ENCODE assay signal across 9 cellular contexts in the genomic region with DNA sequence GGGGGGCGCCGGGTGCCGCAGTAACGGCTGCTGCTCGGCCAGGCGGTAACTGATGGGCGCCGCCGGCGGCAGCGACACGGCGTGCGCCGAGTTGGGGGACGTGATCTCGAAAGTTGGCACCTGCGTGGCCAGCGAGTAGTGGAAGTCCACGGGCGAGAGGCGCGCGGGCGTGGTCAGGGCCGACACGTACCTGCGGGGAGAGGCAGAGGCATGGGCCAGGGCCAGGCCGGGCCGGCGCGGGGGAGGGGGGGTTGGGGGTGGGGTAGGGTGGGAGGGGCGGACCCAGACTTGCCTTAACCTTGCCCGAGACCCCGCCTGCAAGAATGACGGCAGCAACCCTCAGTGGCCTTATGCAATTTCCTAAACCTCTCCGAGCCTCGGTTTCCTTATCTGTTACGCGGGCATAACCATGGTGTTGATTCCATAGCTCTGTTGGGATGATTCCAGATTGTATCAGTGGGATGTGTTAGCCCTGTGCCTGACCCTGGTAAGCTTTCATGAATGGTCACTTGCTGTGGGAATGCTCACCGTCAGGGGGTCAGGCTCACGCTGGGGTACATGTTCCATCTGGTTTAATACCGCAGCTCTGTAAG. TPM values are rescaled to one million over a fixed set of nuclear protein-coding genes. Genes with fewer than 3 reads are reported as not detected.
DNase-seq lines count a peak whose midpoint lies in the region; ATAC-seq and TF ChIP-seq lines count a peak whose summit lies in the region.
"Had no signal": no experiment of that assay in that cellular context is flagged by ENCODE, and none has a peak within 500 bp of the region (broad histone marks: within the 10 kb centered on the region; RNA-seq: fewer than 3 reads in every experiment).

No MANE protein-coding gene starts in this region.

- POLR2A ChIA-PET in MCF 10A (lab: Yijun Ruan, JAX) = interaction anchor here (1.4 kb wide), 1 partner anchor 65 kb away, joined by 3 read pairs; no protein-coding TSS in a partner anchor

- H3K27ac ChIP-seq in mesodermal cell (ENCODE audit: low read depth, low read length, severe bottlenecking) (no peak overlapping the region), suprapubic skin (peak overlapping the region; percentile 72)

- H3K4me3 Mint-ChIP-seq in MCF 10A (ENCODE audit: unreplicated experiment) = peak overlapping the region; percentile 24

- DNase-seq in NT2/D1 (ENCODE audit: low read depth, low spot score) (no peak), MCF 10A (ENCODE audit: unreplicated experiment) (no peak), suprapubic skin (ENCODE audit: low spot score in 2 of 2) (peak in 1 of 2 donors; percentile 75), lower leg skin (ENCODE audit: low spot score in 2 of 2) (no peak), superior temporal gyrus (ENCODE audit: extremely low spot score) (no peak)

- H3K36me3 ChIP-seq in NT2/D1 (ENCODE audit: insufficient read depth, insufficient read length, low read length) = no peaks in the 10 kb centered on the region
- H3K36me3 ChIP-seq in mesodermal cell (ENCODE audit: control insufficient read depth, insufficient read depth, low read length) = no peaks in the 10 kb centered on the region
- peaks cover 13% of the 10 kb centered on the region for H3K36me3 ChIP-seq in suprapubic skin

- H3K4me1 Mint-ChIP-seq in MCF 10A (ENCODE audit: insufficient read depth, unreplicated experiment) = peaks cover 6% of the 10 kb centered on the region

- H3K4me3 ChIP-seq in NT2/D1 (ENCODE audit: insufficient read length, low read depth) (peak overlapping the region; percentile 46), mesodermal cell (ENCODE audit: extremely low read depth, insufficient read depth, low read length, poor library complexity, severe bottlenecking) (peak overlapping the region; percentile 49), suprapubic skin (peak overlapping the region; percentile 59), lower leg skin (ENCODE audit: low read depth, poor library complexity, severe bottlenecking) (no peak overlapping the region)

- no peak overlapping the region for H3K27ac Mint-ChIP-seq in MCF 10A (ENCODE audit: low read depth, unreplicated experiment)

- no peak for TF ChIP-seq EP300 in suprapubic skin (IDR thresholded peaks at IDR 0.05)

- 24 to 26% methylated on average over 23 to 26 of the region's 43 CpGs for WGBS in mesodermal cell (ENCODE audit: insufficient coverage in 2 of 2), 2 experiments
- WGBS in suprapubic skin = 69% methylated on average over 24 of the region's 43 CpGs
- 52 to 59% methylated on average over 10 to 15 of the region's 43 CpGs for WGBS in lower leg skin, 2 donors

- H3K9me3 Mint-ChIP-seq in MCF 10A (ENCODE audit: unreplicated experiment) = no peaks in the 10 kb centered on the region

- no peaks in the 10 kb centered on the region for H3K9me3 ChIP-seq in NT2/D1 (ENCODE audit: insufficient read depth, low read length)
- no peaks in the 10 kb centered on the region for H3K9me3 ChIP-seq in mesodermal cell (ENCODE audit: control insufficient read depth, low read length)
- no peaks in the 10 kb centered on the region for H3K9me3 ChIP-seq in suprapubic skin

- H3K27me3 ChIP-seq in NT2/D1 (ENCODE audit: insufficient read depth, insufficient read length) (peaks cover 38% of the 10 kb centered on the region), suprapubic skin (no peaks in the 10 kb centered on the region)

- CTCF ChIA-PET in MCF 10A (lab: Yijun Ruan, JAX) = interaction anchor here (0.6 to 5.5 kb wide), 8 partner anchors 14 to 121 kb away, joined by 3 to 54 read pairs (median 4); no protein-coding TSS in a partner anchor

- ATAC-seq in GM18909 (IDR thresholded peaks at IDR 0.05; ENCODE audit: poor library complexity, unreplicated experiment) = peak; percentile 2
- ATAC-seq in GM21360 (IDR thresholded peaks at IDR 0.05; ENCODE audit: unreplicated experiment) = no peak

- H3K4me1 ChIP-seq in NT2/D1 (ENCODE audit: insufficient read depth, insufficient read length) = no peaks in the 10 kb centered on the region
- H3K4me1 ChIP-seq in mesodermal cell (ENCODE audit: control insufficient read depth, insufficient read depth, low read length, poor library complexity, severe bottlenecking) = no peaks in the 10 kb centered on the region
- H3K4me1 ChIP-seq in suprapubic skin = no peaks in the 10 kb centered on the region

- peaks cover 14% of the 10 kb centered on the region for H3K27me3 Mint-ChIP-seq in MCF 10A (ENCODE audit: insufficient read depth, unreplicated experiment)

- no peaks in the 10 kb centered on the region for H3K36me3 Mint-ChIP-seq in MCF 10A (ENCODE audit: insufficient read depth, unreplicated experiment)

- TF ChIP-seq POLR2A in suprapubic skin (IDR thresholded peaks at IDR 0.05) (no peak), lower leg skin (IDR thresholded peaks at IDR 0.05) (no peak)

- peak overlapping the region; percentile 42 for H3K9ac ChIP-seq in NT2/D1 (ENCODE audit: insufficient read length, low read depth)

- TF ChIP-seq CTCF in MCF 10A (IDR thresholded peaks at IDR 0.05; ENCODE audit: unreplicated experiment) (no peak), suprapubic skin (IDR thresholded peaks at IDR 0.05) (no peak), lower leg skin (IDR thresholded peaks at IDR 0.05) (no peak)

- intact Hi-C loops in MCF 10A (cut with micrococcal nuclease) (no loop called here), lower leg skin (cut with DNase I; ENCODE audit: low total_unique reads) (no loop called here)

- no TSS peak for BruUV-seq in MCF 10A (replicated peaks; lab: Mats Ljungman, UMichigan)

RNA-seq across cellular contexts. Expression of gene PSD2, which starts 53.0 kb away (rescaled TPM):
- total RNA-seq in MCF 10A (2022) = not detected in 2 replicates
- polyA plus RNA-seq in mesodermal cell (2013, experiment 1 of 2) = 2.1 TPM
- polyA plus RNA-seq in mesodermal cell (2013, experiment 2 of 2) = 1.3 TPM
- under 1 TPM in 3 of 4 donors, not detected in 1; 0.08 to 0.13 (median 0.10) TPM for total RNA-seq in suprapubic skin
- under 1 TPM; 0.15 to 0.30 (median 0.16) TPM for total RNA-seq in lower leg skin
- polyA plus RNA-seq: keratinocyte had no signal
